Comparison of ENCODE assay signal across 14 cellular contexts in genomic region chr1:215599418-215599817, GRCh38. TPM values are rescaled to one million over a fixed set of nuclear protein-coding genes. Genes with fewer than 3 reads are reported as not detected.
DNase-seq lines count a peak whose midpoint lies in the region; ATAC-seq and TF ChIP-seq lines count a peak whose summit lies in the region.
"Had no signal": no experiment of that assay in that cellular context is flagged by ENCODE, and none has a peak within 500 bp of the region (broad histone marks: within the 10 kb centered on the region; RNA-seq: fewer than 3 reads in every experiment).

No MANE protein-coding gene starts in this region.

- TF ChIP-seq CTCF in foreskin fibroblast (IDR thresholded peaks at IDR 0.05; ENCODE audit: low read depth, low read length), result no peak
- TF ChIP-seq CTCF in sigmoid colon (IDR thresholded peaks at IDR 0.05), result no peak
- TF ChIP-seq CTCF in body of pancreas (IDR thresholded peaks at IDR 0.05), result no peak

- intact Hi-C loops in sigmoid colon (cut with DNase I), result no loop called here
- intact Hi-C loops in body of pancreas (cut with DNase I), result no loop called here

- DNase-seq in NCI-H446 (lab: John Stamatoyannopoulos, UW) (peak; percentile 26 to 50), NCI-H446 treated with DMSO at 0.1 percent for 48 hours (lab: John Stamatoyannopoulos, UW) (no peak), SK-MEL-5 (ENCODE audit: low read depth, low spot score) (peak; percentile 47), foreskin fibroblast (peak; percentile 34 to 69), sigmoid colon (no peak), body of pancreas (no peak)
- DNase-seq: left lung; NCI-H187 treated with DMSO at 0.1 percent for 48 hours; ovary; PC-9; stimulated activated CD4-positive, alpha-beta T cell treated with anti-CD3 and anti-CD28 coated beads, Interleukin-4, amount 100 ng/mL, for 4 hours had no signal

- no peak overlapping the region for H3K4me3 ChIP-seq in foreskin fibroblast (ENCODE audit: low read depth in 1 of 2, low read length in 2 of 2)
- H3K4me3 ChIP-seq in sigmoid colon, result no peak overlapping the region
- no peak overlapping the region for H3K4me3 ChIP-seq in body of pancreas
- H3K4me3 ChIP-seq: left lung, ovary, PC-9 had no signal

- peaks cover 0 to 49% (median 2%) of the 10 kb centered on the region in 4 donors for H3K36me3 ChIP-seq in sigmoid colon
- peaks cover 0 to 3% of the 10 kb centered on the region in 2 donors for H3K36me3 ChIP-seq in body of pancreas (replicated peaks in 1 of 2; ENCODE audit: insufficient read depth in 1 of 2, low read depth in 2 of 2)
- H3K36me3 ChIP-seq: ovary had no signal

- TF ChIP-seq POLR2A in sigmoid colon (IDR thresholded peaks at IDR 0.05) (no peak), body of pancreas (IDR thresholded peaks at IDR 0.05) (no peak)

- in situ Hi-C loops in SK-MEL-5 (cut with HindIII; ENCODE audit: low pct_unique_long_range_greater_than_20kb, low sequenced_read_pairs), result no loop called here

- no peak for TF ChIP-seq EP300 in sigmoid colon (IDR thresholded peaks at IDR 0.05)

- ATAC-seq in HG03159 (IDR thresholded peaks at IDR 0.05; ENCODE audit: unreplicated experiment) (no peak), GM21825 (IDR thresholded peaks at IDR 0.05; ENCODE audit: unreplicated experiment) (no peak), body of pancreas (no peak)
- ATAC-seq: left lung had no signal

- WGBS in sigmoid colon, 2 donors, result 46 to 54% methylated on average over 2 of the region's 2 CpGs
- WGBS in body of pancreas, 2 donors, result 49 to 60% methylated on average over 2 of the region's 2 CpGs

- peaks cover 0 to 84% (median 34%) of the 10 kb centered on the region in 4 donors for H3K4me1 ChIP-seq in sigmoid colon
- peaks cover 19% of the 10 kb centered on the region for H3K4me1 ChIP-seq in body of pancreas

- peak overlapping the region in 3 of 4 donors; percentile 21 to 54 (median 37) for H3K27ac ChIP-seq in sigmoid colon
- no peak overlapping the region for H3K27ac ChIP-seq in body of pancreas
- H3K27ac ChIP-seq: epithelial cell of prostate, left lung, ovary had no signal

- H3K27me3 ChIP-seq in sigmoid colon (no peaks in the 10 kb centered on the region), body of pancreas (no peaks in the 10 kb centered on the region)
- H3K27me3 ChIP-seq: left lung, ovary had no signal

- H3K9me3 ChIP-seq in sigmoid colon (no peaks in the 10 kb centered on the region), body of pancreas (no peaks in the 10 kb centered on the region)
- H3K9me3 ChIP-seq: left lung, ovary had no signal

RNA-seq across cellular contexts. Expression of gene KCTD3, which starts 32.3 kb away (rescaled TPM):
- 26.6 and 27.0 TPM in 2 replicates for total RNA-seq in SK-MEL-5 (2014; rRNA removed; shearing (Covaris generic))
- 27.8 and 38.6 TPM in 2 replicates for polyA plus RNA-seq in SK-MEL-5 (2015; cell fraction: cytosol; rRNA removed)
- 84.3 and 86.1 TPM in 2 replicates for polyA plus RNA-seq in SK-MEL-5 (2015; cell fraction: nucleus; rRNA removed)
- total RNA-seq in sigmoid colon (100 to 1,000 TPM in 3 of 4 donors, 10 to 100 TPM in 1; 93.0 to 136 (median 124) TPM), body of pancreas (10 to 100 TPM; 31.6 to 38.7 TPM)
- 10 to 100 TPM; 17.6 to 36.0 (median 27.0) TPM for polyA plus RNA-seq in sigmoid colon

Comparison
In these comparisons a context has a peak if more than half of its experiments do, and no peak if none do; other contexts are left out.
1. DNase-seq: peak in NCI-H446 (2 of 2), SK-MEL-5 (single experiment) and foreskin fibroblast (2 of 2); none in NCI-H446 treated with DMSO at 0.1 percent for 48 hours (single experiment), sigmoid colon (single experiment) and body of pancreas (0 of 4).
2. H3K27ac ChIP-seq: peak in sigmoid colon (3 of 4); none in body of pancreas (0 of 4).